Comparison of ENCODE assay signal across 4 cellular contexts in genomic region chr1:11443043-11443442, GRCh38. TPM values are rescaled to one million over a fixed set of nuclear protein-coding genes. Genes with fewer than 3 reads are reported as not detected.
"Had no signal": no experiment of that assay in that cellular context is flagged by ENCODE, and none has a peak within 500 bp of the region (broad histone marks: within the 10 kb centered on the region; RNA-seq: fewer than 3 reads in every experiment).

No MANE protein-coding gene starts in this region.

- ATAC-seq: GM12878 had no signal

- DNase-seq: GDM1, GF-D8 had no signal

- H3K4me3 ChIP-seq: GM12878 had no signal

RNA-seq across cellular contexts. Expression of gene DISP3, which starts 35.9 kb away (rescaled TPM):
- total RNA-seq: G401 had no signal
